2 cellular contexts compared by ENCODE assay signal in genomic region chr5:68194405-68194804, GRCh38.
TF ChIP-seq lines count a peak whose summit lies in the region.

No MANE protein-coding gene starts in this region.

TF ChIP-seq in GM23338, 12 proteins besides CTCF, POLR2A, EP300 and RAD21:
- TF ChIP-seq EZH2 (IDR thresholded peaks at IDR 0.05; ENCODE audit: low read depth, unreplicated experiment): no peak
- TF ChIP-seq EZH2phosphoT487 (IDR thresholded peaks at IDR 0.05; ENCODE audit: unreplicated experiment): no peak
- no peak for TF ChIP-seq CREB1 (CRISPR knock-in tag; IDR thresholded peaks at IDR 0.05; ENCODE audit: low read depth)
- TF ChIP-seq REST (IDR thresholded peaks at IDR 0.05; ENCODE audit: unreplicated experiment): no peak
- TF ChIP-seq ZNF114 (CRISPR knock-in tag; IDR thresholded peaks at IDR 0.05): no peak

TF ChIP-seq in H1, 55 proteins besides CTCF, POLR2A, EP300 and RAD21:
- TF ChIP-seq GABPA (IDR thresholded peaks at IDR 0.05; ENCODE audit: borderline replicate concordance, insufficient read depth, low read length) (no peak), HDAC2 (IDR thresholded peaks at IDR 0.05; ENCODE audit: borderline replicate concordance in 1 of 2, low read depth in 2 of 2, low read length in 2 of 2) (no peak), BACH1 (IDR thresholded peaks at IDR 0.05; ENCODE audit: low read length) (no peak), POU5F1 (IDR thresholded peaks at IDR 0.05; ENCODE audit: low read depth, low read length) (no peak), BCL11A (IDR thresholded peaks at IDR 0.05; ENCODE audit: low read depth in 2 of 2, low read length in 2 of 2) (no peak), TEAD4 (IDR thresholded peaks at IDR 0.05; ENCODE audit: low read depth, low read length) (no peak), RFX5 (IDR thresholded peaks at IDR 0.05; ENCODE audit: borderline replicate concordance, low read depth, low read length) (no peak), NANOG (IDR thresholded peaks at IDR 0.05; ENCODE audit: insufficient read depth, low read depth, low read length, poor library complexity, severe bottlenecking) (no peak), E2F6 (IDR thresholded peaks at IDR 0.05) (no peak), KDM1A (IDR thresholded peaks at IDR 0.05; ENCODE audit: borderline replicate concordance, low read length) (no peak), RNF2 (IDR thresholded peaks at IDR 0.05; ENCODE audit: borderline replicate concordance, low read depth, low read length, missing control alignments, poor library complexity, severe bottlenecking) (no peak), KDM4A (IDR thresholded peaks at IDR 0.05; ENCODE audit: low read depth, low read length, severe bottlenecking) (no peak), KDM5A (IDR thresholded peaks at IDR 0.05; ENCODE audit: low read length) (no peak), EZH2 (IDR thresholded peaks at IDR 0.05; ENCODE audit: low read depth, low read length, severe bottlenecking) (no peak), TBP (IDR thresholded peaks at IDR 0.05; ENCODE audit: low read depth, low read length) (no peak), RXRA (IDR thresholded peaks at IDR 0.05; ENCODE audit: insufficient read depth, low read depth, low read length) (no peak), TAF7 (optimal IDR thresholded peaks at IDR 0.05; ENCODE audit: borderline replicate concordance, low read depth, low read length) (no peak)
